ENCODE assay signal across 23 cellular contexts in the genomic region with DNA sequence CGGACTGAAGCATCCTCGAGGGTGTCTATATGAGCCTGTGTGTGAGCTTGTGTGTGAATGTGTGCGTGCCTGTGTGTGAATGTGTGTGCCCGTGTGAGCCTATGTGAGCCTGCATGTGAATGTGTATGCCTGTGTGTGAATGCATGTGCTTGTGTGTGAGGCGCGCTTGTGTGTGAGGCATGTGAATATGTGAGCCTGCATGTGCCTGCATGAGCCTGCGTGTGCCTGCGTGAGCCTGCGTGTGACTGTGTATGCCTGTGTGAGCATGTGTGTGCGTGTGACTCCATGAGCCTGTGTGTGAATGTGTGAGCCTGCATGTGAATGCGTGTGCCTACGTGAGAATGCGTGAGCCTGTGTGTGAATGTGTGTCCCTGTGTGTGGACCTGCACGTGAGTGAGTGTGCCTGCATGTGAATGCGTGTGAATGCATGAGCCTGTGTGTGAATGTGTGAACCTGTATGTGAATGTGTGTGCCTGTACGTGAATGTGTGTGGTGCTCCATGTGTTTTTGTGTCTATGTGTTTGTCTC. TPM values are rescaled to one million over a fixed set of nuclear protein-coding genes. Genes with fewer than 3 reads are reported as not detected.
DNase-seq lines count a peak whose midpoint lies in the region; ATAC-seq, FAIRE-seq and TF ChIP-seq lines count a peak whose summit lies in the region.
"Had no signal": no experiment of that assay in that cellular context is flagged by ENCODE, and none has a peak within 500 bp of the region (broad histone marks: within the 10 kb centered on the region; RNA-seq: fewer than 3 reads in every experiment).

No MANE protein-coding gene starts in this region.

- H3K4me1 ChIP-seq in RWPE2 (ENCODE audit: insufficient read depth, poor library complexity, severe bottlenecking) (peaks cover 17% of the 10 kb centered on the region), HepG2 (ENCODE audit: insufficient read depth, low read length) (peaks cover 64% of the 10 kb centered on the region)

- H3K36me3 ChIP-seq in RWPE2 (ENCODE audit: low read depth): no peaks in the 10 kb centered on the region
- H3K36me3 ChIP-seq in HepG2 (replicated peaks in 1 of 2; ENCODE audit: control insufficient read depth in 1 of 2, insufficient read depth in 2 of 2, low read length in 2 of 2): no peaks in the 10 kb centered on the region
- H3K36me3 ChIP-seq: tibial artery had no signal

- H3K9me3 ChIP-seq in RWPE2 (ENCODE audit: severe bottlenecking) (no peaks in the 10 kb centered on the region), HepG2 (ENCODE audit: low read length) (no peaks in the 10 kb centered on the region)
- H3K9me3 ChIP-seq: tibial artery had no signal

- H2AFZ ChIP-seq in HepG2 (ENCODE audit: low read length): no peak overlapping the region

- H3K27me3 ChIP-seq in RWPE2 (ENCODE audit: insufficient read depth, poor library complexity, severe bottlenecking) (no peaks in the 10 kb centered on the region), HepG2 (ENCODE audit: control insufficient read depth in 1 of 2, insufficient read depth in 2 of 2, low read length in 2 of 2) (peaks cover 2 to 8% of the 10 kb centered on the region in 2 experiments; a peak in 1 of 5 replicates)
- H3K27me3 ChIP-seq: dorsolateral prefrontal cortex, tibial artery had no signal

- TF ChIP-seq POLR2A in HepG2 (IDR thresholded peaks at IDR 0.05; ENCODE audit: insufficient read depth in 1 of 2, low read depth in 2 of 2, low read length in 2 of 2): no peak

- TF ChIP-seq CTCF in Calu3 (IDR thresholded peaks at IDR 0.05; ENCODE audit: unreplicated experiment): no peak
- TF ChIP-seq CTCF in RWPE2 (IDR thresholded peaks at IDR 0.05; ENCODE audit: poor library complexity, severe bottlenecking): no peak
- TF ChIP-seq CTCF in HepG2 (CRISPR knock-in tag; IDR thresholded peaks at IDR 0.05): no peak

- CTCF ChIA-PET in Calu3 (lab: Charles Lee) (no interaction called here), HepG2 (lab: Yijun Ruan, JAX; ENCODE audit: low intra/inter-chr PET ratio, low total read pairs) (no interaction called here)

- no TSS peak for BruUV-seq in Calu3 (replicated peaks; lab: Mats Ljungman, UMichigan)
- no TSS peak for BruUV-seq in HepG2 (replicated peaks; lab: Mats Ljungman, UMichigan)

- H3K9me3 Mint-ChIP-seq in Calu3 (ENCODE audit: low read depth, unreplicated experiment): peaks cover 11% of the 10 kb centered on the region
- H3K9me3 Mint-ChIP-seq: activated T-cell treated with anti-CD3 and anti-CD28 coated beads, Interleukin-2, amount 50 U/mL, for 24 hours had no signal

- WGBS in HepG2 (ENCODE audit: low lambda C conversion rate): 86% methylated on average over 12 of the region's 16 CpGs

- in situ Hi-C loops in HepG2 (cut with HindIII; ENCODE audit: extremely low pct_ligation_motif_present, low pct_unique_long_range_greater_than_20kb): no loop called here

- ATAC-seq in RWPE2 (ENCODE audit: low read depth) (no peak), HepG2 (no peak)

- H3K4me2 ChIP-seq in HepG2 (ENCODE audit: low read depth, low read length): peak overlapping the region; percentile 74

- no peaks in the 10 kb centered on the region for H4K20me1 ChIP-seq in HepG2 (ENCODE audit: insufficient read depth, low read length)

- no peak overlapping the region for H3K9ac ChIP-seq in HepG2 (ENCODE audit: insufficient read depth, low read depth, low read length)

- H3K27ac Mint-ChIP-seq in Calu3 (ENCODE audit: unreplicated experiment): no peak overlapping the region
- H3K27ac Mint-ChIP-seq: activated T-cell treated with anti-CD3 and anti-CD28 coated beads, Interleukin-2, amount 50 U/mL, for 24 hours had no signal

- peaks cover 82% of the 10 kb centered on the region for H3K27me3 Mint-ChIP-seq in Calu3 (ENCODE audit: unreplicated experiment)

- intact Hi-C loops in Calu3 (cut with micrococcal nuclease; ENCODE audit: unreplicated experiment): no loop called here
- intact Hi-C loops in HepG2 (cut with micrococcal nuclease; ENCODE audit: unreplicated experiment): loop anchor here (10.0 kb wide), 1 partner anchor 51 kb away; no protein-coding TSS in a partner anchor
- intact Hi-C loops in posterior vena cava (cut with DNase I): no loop called here

- no peak for TF ChIP-seq EP300 in HepG2 (IDR thresholded peaks at IDR 0.05; ENCODE audit: low read depth in 2 of 2, low read length in 2 of 2)
- no peak for TF ChIP-seq EP300 in HepG2 (CRISPR knock-in tag; IDR thresholded peaks at IDR 0.05; ENCODE audit: borderline replicate concordance)

- H3K4me3 ChIP-seq in RWPE2 (ENCODE audit: severe bottlenecking) (no peak overlapping the region), HepG2 (replicated peaks in 1 of 3; ENCODE audit: insufficient read depth in 1 of 3, low read depth in 2 of 3, low read length in 3 of 3) (no peak overlapping the region)
- H3K4me3 ChIP-seq: dorsolateral prefrontal cortex, tibial artery had no signal

- TF ChIP-seq RAD21 in HepG2 (CRISPR knock-in tag; IDR thresholded peaks at IDR 0.05): no peak

- H3K4me1 Mint-ChIP-seq in Calu3 (ENCODE audit: low read depth, unreplicated experiment): peaks cover 12% of the 10 kb centered on the region

- H3K4me3 Mint-ChIP-seq in Calu3 (ENCODE audit: low read depth, unreplicated experiment): peak overlapping the region; percentile 7
- H3K4me3 Mint-ChIP-seq: activated T-cell treated with anti-CD3 and anti-CD28 coated beads, Interleukin-2, amount 50 U/mL, for 24 hours had no signal

- DNase-seq in Calu3: no peak
- peak; percentile 38 for DNase-seq in RWPE2 (ENCODE audit: low spot score)
- DNase-seq in HepG2 (ENCODE audit: low spot score): no peak
- DNase-seq in posterior vena cava (ENCODE audit: low spot score): peak; percentile 37
- no peak for DNase-seq in OCI-M1 (lab: John Stamatoyannopoulos, UW)
- no peak for DNase-seq in SHP77 (lab: John Stamatoyannopoulos, UW)
- no peak for DNase-seq in NCI-H1417 treated with DMSO at 0.1 percent for 48 hours (lab: John Stamatoyannopoulos, UW)
- no peak for DNase-seq in C1 segment of cervical spinal cord (lab: John Stamatoyannopoulos, UW)
- DNase-seq: activated CD4-positive, alpha-beta T cell treated with anti-CD3 and anti-CD28 coated beads for 4 hours; activated gamma-delta T cell treated with Interleukin-2 at 50 U/mL for 16 hours; activated T-cell treated with anti-CD3 and anti-CD28 coated beads, Interleukin-2, amount 50 U/mL, for 24 hours; DND-41; NCI-H146; NCI-H2107; NCI-H446 treated with DMSO at 0.1 percent for 48 hours; nucleus accumbens; SHP77 treated with DMSO at 0.1 percent for 48 hours; stimulated activated CD4-positive, alpha-beta T cell treated with anti-CD3 and anti-CD28 coated beads, Interleukin-1b, Interleukin-23, amount 100 ng/mL, for 48 hours had no signal

- no peaks in the 10 kb centered on the region for H3K79me2 ChIP-seq in HepG2 (ENCODE audit: insufficient read depth, low read length)

- POLR2A ChIA-PET in HepG2 (lab: Yijun Ruan, JAX): no interaction called here

- H3K27ac ChIP-seq in RWPE2 (ENCODE audit: poor library complexity, severe bottlenecking) (no peak overlapping the region), HepG2 (ENCODE audit: extremely low read length, insufficient read depth, low read length) (no peak overlapping the region)
- H3K27ac ChIP-seq: dorsolateral prefrontal cortex, tibial artery had no signal

- H3K36me3 Mint-ChIP-seq in Calu3 (ENCODE audit: insufficient read depth, unreplicated experiment): peaks cover 6% of the 10 kb centered on the region

- FAIRE-seq in HepG2 (lab: Jason Lieb, UNC): no peak
- FAIRE-seq: endothelial cell of umbilical vein, small intestine had no signal

TF ChIP-seq in HepG2, 621 proteins besides CTCF, POLR2A, EP300 and RAD21 (continues in another document):
- TF ChIP-seq HOXA9 (CRISPR knock-in tag; IDR thresholded peaks at IDR 0.05; ENCODE audit: borderline replicate concordance) (no peak), CHD2 (IDR thresholded peaks at IDR 0.05; ENCODE audit: low read depth, low read length) (no peak)
- TF ChIP-seq, protein P1, sequence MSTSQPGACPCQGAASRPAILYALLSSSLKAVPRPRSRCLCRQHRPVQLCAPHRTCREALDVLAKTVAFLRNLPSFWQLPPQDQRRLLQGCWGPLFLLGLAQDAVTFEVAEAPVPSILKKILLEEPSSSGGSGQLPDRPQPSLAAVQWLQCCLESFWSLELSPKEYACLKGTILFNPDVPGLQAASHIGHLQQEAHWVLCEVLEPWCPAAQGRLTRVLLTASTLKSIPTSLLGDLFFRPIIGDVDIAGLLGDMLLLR (CRISPR knock-in tag; IDR thresholded peaks at IDR 0.05): 0 out of 2 replicates have a peak, but pooled peaks have one; percentile 15

RNA-seq across cellular contexts. Expression of a gene that starts 33.4 kb away (rescaled TPM):
- total RNA-seq in Calu3 (2022): 4.5 and 6.4 TPM in 2 replicates
- 0.80 and 1.5 TPM in 2 replicates for total RNA-seq in HepG2 (2016; rRNA removed; fragmentation: Illumina TruSeq; extraction: Trizol)
- 1.1 and 1.6 TPM in 2 replicates for total RNA-seq in HepG2 (2016; cell fraction: cytosol; rRNA removed; fragmentation: Illumina TruSeq; extraction: Trizol; ENCODE audit: low read depth)
- 1.0 and 1.8 TPM in 2 replicates for total RNA-seq in HepG2 (2016; cell fraction: insoluble cytoplasmic fraction; rRNA removed; fragmentation: Illumina TruSeq; extraction: Trizol)
- 2.6 and 3.0 TPM in 2 replicates for total RNA-seq in HepG2 (2016; cell fraction: membrane; rRNA removed; fragmentation: Illumina TruSeq; extraction: Trizol)
- 1.3 and 1.4 TPM in 2 replicates for total RNA-seq in HepG2 (2016; cell fraction: nucleus; rRNA removed; fragmentation: Illumina TruSeq; extraction: Trizol)
- polyA plus RNA-seq in HepG2 (2011; rRNA removed): 2.4 and 3.4 TPM in 2 replicates
- 1.2 and 2.1 TPM in 2 replicates for polyA plus RNA-seq in HepG2 (2011; cell fraction: cytosol; rRNA removed)
- 2.9 and 5.0 TPM in 2 replicates for polyA plus RNA-seq in HepG2 (2011; cell fraction: nucleus; rRNA removed)
- 1.2 and 1.3 TPM in 2 replicates for polyA plus RNA-seq in HepG2 (2012)
- 0.57 and 0.60 TPM in 2 replicates for polyA plus RNA-seq in HepG2 (2016; cell fraction: cytosol; fragmentation: Illumina TruSeq; extraction: Trizol; ENCODE audit: low read depth)
- 0.93 and 1.1 TPM in 2 replicates for polyA plus RNA-seq in HepG2 (2016; cell fraction: insoluble cytoplasmic fraction; fragmentation: Illumina TruSeq; extraction: Trizol; ENCODE audit: low read depth)
- 1.1 TPM in 2 replicates for polyA plus RNA-seq in HepG2 (2016; cell fraction: membrane; fragmentation: Illumina TruSeq; extraction: Trizol; ENCODE audit: low read depth)
- polyA plus RNA-seq in HepG2 (2016; cell fraction: nucleus; fragmentation: Illumina TruSeq; extraction: Trizol; ENCODE audit: insufficient read depth, low read depth): 1.9 TPM in 2 replicates
- 14.6 and 20.5 TPM in 2 replicates for polyA minus RNA-seq in HepG2 (2011; rRNA and poly(A)+ RNA removed; ENCODE audit: low replicate concordance)
- 4.8 and 15.5 TPM in 2 replicates for polyA minus RNA-seq in HepG2 (2011; cell fraction: cytosol; rRNA and poly(A)+ RNA removed)
- polyA minus RNA-seq in HepG2 (2011; cell fraction: nucleus; rRNA and poly(A)+ RNA removed): 2.3 and 2.4 TPM in 2 replicates
- total RNA-seq in posterior vena cava: 10 to 100 TPM; 54.1 to 63.1 TPM
- total RNA-seq: OCI-LY7 had no signal

Comparison
In these comparisons a context has a peak if more than half of its experiments do, and no peak if none do; other contexts are left out.
1. DNase-seq: peak in RWPE2 (single experiment) and posterior vena cava (single experiment); none in Calu3 (single experiment), HepG2 (single experiment), OCI-M1 (single experiment), SHP77 (0 of 2), NCI-H1417 treated with DMSO at 0.1 percent for 48 hours (single experiment) and C1 segment of cervical spinal cord (0 of 14).